In the genomic region with DNA sequence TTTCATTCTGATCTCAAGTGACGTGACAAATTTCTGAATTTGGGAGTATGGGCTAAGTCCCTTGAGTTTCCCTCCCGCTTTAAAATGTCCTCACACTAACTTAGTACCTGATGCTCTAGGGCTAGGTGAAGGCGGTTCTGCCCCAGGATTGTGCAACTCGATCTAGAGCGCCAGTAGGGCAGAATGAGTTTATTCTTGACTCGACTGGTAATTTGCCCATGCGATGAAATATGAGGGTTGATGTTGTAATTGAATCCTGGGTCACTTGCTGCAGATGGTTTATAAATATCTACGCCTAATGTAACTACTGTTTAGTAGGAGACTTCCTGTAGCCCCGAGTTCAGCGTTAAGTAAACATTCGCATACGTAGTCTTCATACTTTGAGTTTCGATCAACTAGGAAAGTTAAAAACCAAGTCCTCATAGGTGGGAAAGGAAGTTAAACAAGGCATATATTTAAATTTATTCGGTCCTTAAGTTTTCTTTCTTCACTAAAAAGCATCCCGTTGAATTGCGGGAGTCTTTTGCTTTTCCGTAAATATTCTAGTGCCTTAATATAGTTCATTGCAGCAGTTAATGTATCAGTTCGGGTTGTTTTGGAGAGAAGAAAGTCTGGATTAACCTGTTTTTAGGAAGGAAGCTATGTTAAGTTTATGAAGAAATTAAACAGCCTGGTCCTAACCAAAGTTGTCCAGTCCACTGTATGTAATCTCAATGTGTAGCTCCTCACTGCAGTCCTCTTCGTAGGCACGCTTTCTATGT, we compare ENCODE assay signal across 8 cellular contexts. TPM values are rescaled to one million over a fixed set of nuclear protein-coding genes. Genes with fewer than 3 reads are reported as not detected.
A peak's percentile ranks its signal among the peaks of the same experiment; 100 is the strongest.
DNase-seq lines count a peak whose midpoint lies in the region; ATAC-seq and TF ChIP-seq lines count a peak whose summit lies in the region.

No MANE protein-coding gene starts in this region.

- H3K27ac ChIP-seq in endodermal cell (ENCODE audit: low read depth, low read length), result peak overlapping the region; percentile 100
- H3K27ac ChIP-seq in naive thymus-derived CD4-positive, alpha-beta T cell (ENCODE audit: low read depth, low read length), result peak overlapping the region; percentile 98

- intact Hi-C loops in naive thymus-derived CD4-positive, alpha-beta T cell (cut with micrococcal nuclease), result loop anchor here (5.0 to 10.0 kb wide), 6 partner anchors 337 to 1278 kb away; partner anchors contain the start of genes NFATC3 (in 1 of the 2), PRMT7 (in 1 of the 2), PSMB10 (in 1 of the 2) and SLC7A6OS (in 1 of the 2)

- 11% methylated on average over 16 to 20 of the region's 20 CpGs for WGBS in endodermal cell (ENCODE audit: insufficient coverage in 1 of 2, insufficient read length in 1 of 2), 2 experiments

- H3K9me3 ChIP-seq in endodermal cell (ENCODE audit: control insufficient read depth, low read length), result no peaks in the 10 kb centered on the region
- H3K9me3 ChIP-seq in naive thymus-derived CD4-positive, alpha-beta T cell (ENCODE audit: control insufficient read depth in 2 of 3, low read length in 3 of 3), result no peaks in the 10 kb centered on the region

- POLR2A ChIA-PET in naive thymus-derived CD4-positive, alpha-beta T cell (lab: Charles Lee), result interaction anchor here (0.6 to 14.0 kb wide), 22 partner anchors 8 to 436 kb away, joined by 3 to 581 read pairs (median 4); partner anchors contain the start of genes ACD, ATP6V0D1, C16orf86 and CARMIL2

- H3K9me3 Mint-ChIP-seq in endodermal cell, result no peaks in the 10 kb centered on the region
- no peaks in the 10 kb centered on the region for H3K9me3 Mint-ChIP-seq in naive thymus-derived CD4-positive, alpha-beta T cell

- TF ChIP-seq CTCF in endodermal cell (conservative IDR thresholded peaks at IDR 0.05), result no peak

- H3K4me3 ChIP-seq in endodermal cell (ENCODE audit: low read length), result peak overlapping the region; percentile 94
- peak overlapping the region; percentile 70 for H3K4me3 ChIP-seq in naive thymus-derived CD4-positive, alpha-beta T cell (ENCODE audit: low read length)

- no peaks in the 10 kb centered on the region for H3K27me3 Mint-ChIP-seq in endodermal cell (ENCODE audit: insufficient read depth)
- H3K27me3 Mint-ChIP-seq in naive thymus-derived CD4-positive, alpha-beta T cell, result no peaks in the 10 kb centered on the region

- H3K9ac ChIP-seq in endodermal cell (ENCODE audit: extremely low read depth, low read length, poor library complexity, severe bottlenecking), result peak overlapping the region; percentile 95

- H3K4me1 ChIP-seq in endodermal cell (ENCODE audit: control insufficient read depth, insufficient read depth, low read length), result no peaks in the 10 kb centered on the region
- H3K4me1 ChIP-seq in naive thymus-derived CD4-positive, alpha-beta T cell (ENCODE audit: control insufficient read depth in 2 of 2, insufficient read depth in 2 of 2, low read length in 2 of 2), result peaks cover 29 to 40% of the 10 kb centered on the region in 2 donors

- no peak for ATAC-seq in naive thymus-derived CD4-positive, alpha-beta T cell

- peaks cover 18% of the 10 kb centered on the region for H3K4me1 Mint-ChIP-seq in endodermal cell
- H3K4me1 Mint-ChIP-seq in naive thymus-derived CD4-positive, alpha-beta T cell, result peaks cover 27 to 68% (median 44%) of the 10 kb centered on the region in 7 donors

- no peaks in the 10 kb centered on the region for H3K27me3 ChIP-seq in endodermal cell (ENCODE audit: control insufficient read depth, insufficient read depth, low read length, poor library complexity, severe bottlenecking)
- no peaks in the 10 kb centered on the region for H3K27me3 ChIP-seq in naive thymus-derived CD4-positive, alpha-beta T cell (ENCODE audit: control insufficient read depth in 2 of 2, insufficient read depth in 2 of 2, low read length in 2 of 2)

- H3K27ac Mint-ChIP-seq in endodermal cell, result peak overlapping the region; percentile 95
- H3K27ac Mint-ChIP-seq in naive thymus-derived CD4-positive, alpha-beta T cell, result peak overlapping the region; percentile 79 to 97 (median 90)

- peak overlapping the region; percentile 80 for H3K4me3 Mint-ChIP-seq in endodermal cell
- peak overlapping the region; percentile 85 to 93 (median 90) for H3K4me3 Mint-ChIP-seq in naive thymus-derived CD4-positive, alpha-beta T cell

- H3K36me3 Mint-ChIP-seq in endodermal cell (ENCODE audit: low read depth), result peaks cover 5% of the 10 kb centered on the region
- H3K36me3 Mint-ChIP-seq in naive thymus-derived CD4-positive, alpha-beta T cell, result peaks cover 0 to 9% (median 8%) of the 10 kb centered on the region in 5 donors

- H3K36me3 ChIP-seq in endodermal cell (ENCODE audit: control insufficient read depth, insufficient read depth, low read length), result no peaks in the 10 kb centered on the region
- H3K36me3 ChIP-seq in naive thymus-derived CD4-positive, alpha-beta T cell (ENCODE audit: control insufficient read depth in 2 of 3, insufficient read depth in 3 of 3, low read length in 3 of 3), result peaks cover 0 to 5% (median 0%) of the 10 kb centered on the region in 3 experiments

- DNase-seq in CD1c-positive myeloid dendritic cell (ENCODE audit: extremely low spot score) (peak; percentile 48), HT-29 (ENCODE audit: low spot score) (peak; percentile 71), SKM-1 (lab: John Stamatoyannopoulos, UW; ENCODE audit: unreplicated experiment) (peak; percentile 74), endodermal cell (no peak), D341Med (ENCODE audit: low spot score) (no peak), HuH-7 (ENCODE audit: low spot score) (no peak), GM19238 (ENCODE audit: insufficient read length, low spot score) (no peak)
- peak in 7 of 9 donors; percentile 30 to 52 (median 45) for DNase-seq in naive thymus-derived CD4-positive, alpha-beta T cell

- CTCF ChIA-PET in naive thymus-derived CD4-positive, alpha-beta T cell (lab: Charles Lee), result interaction anchor here (0.7 to 11.9 kb wide), 14 partner anchors 8 to 104 kb away, joined by 3 to 256 read pairs (median 6); partner anchors contain the start of genes ACD, CARMIL2 and PARD6A

RNA-seq across cellular contexts. Expression of gene CTCF, which starts 1.6 kb away (rescaled TPM):
- 28.3 and 36.4 TPM in 2 replicates for total RNA-seq in HT-29 (2014; rRNA removed; shearing (Covaris generic))
- 10 to 100 TPM; 61.3 to 74.6 TPM for total RNA-seq in endodermal cell
- 62.2 TPM for polyA plus RNA-seq in endodermal cell (2013, experiment 1 of 2)
- polyA plus RNA-seq in endodermal cell (2013, experiment 2 of 2), result 62.9 TPM
- total RNA-seq in naive thymus-derived CD4-positive, alpha-beta T cell, result 10 to 100 TPM; 51.4 to 78.6 (median 67.3) TPM
- polyA plus RNA-seq in naive thymus-derived CD4-positive, alpha-beta T cell, result 10 to 100 TPM; 49.8 to 59.8 TPM

RNA-seq across cellular contexts. Expression of gene RIPOR1, which starts 35.3 kb away (rescaled TPM):
- total RNA-seq in HT-29 (2014; rRNA removed; shearing (Covaris generic)), result 22.8 and 23.8 TPM in 2 replicates
- 10 to 100 TPM; 39.9 to 54.1 TPM for total RNA-seq in endodermal cell
- polyA plus RNA-seq in endodermal cell (2013, experiment 1 of 2), result 29.8 TPM
- polyA plus RNA-seq in endodermal cell (2013, experiment 2 of 2), result 29.6 TPM
- total RNA-seq in naive thymus-derived CD4-positive, alpha-beta T cell, result 100 to 1,000 TPM in 1 of 5 experiments, 10 to 100 TPM in 4; 39.7 to 103 (median 48.9) TPM
- polyA plus RNA-seq in naive thymus-derived CD4-positive, alpha-beta T cell, result 1 to 10 TPM; 2.5 to 5.0 TPM

Comparison
In these comparisons a context has a peak if more than half of its experiments do, and no peak if none do; other contexts are left out.
1. DNase-seq: peak in CD1c-positive myeloid dendritic cell (single experiment), HT-29 (single experiment), SKM-1 (single experiment) and naive thymus-derived CD4-positive, alpha-beta T cell (7 of 9); none in endodermal cell (single experiment), D341Med (single experiment), HuH-7 (single experiment) and GM19238 (single experiment).